1 cellular context compared by ENCODE assay signal in the genomic region with DNA sequence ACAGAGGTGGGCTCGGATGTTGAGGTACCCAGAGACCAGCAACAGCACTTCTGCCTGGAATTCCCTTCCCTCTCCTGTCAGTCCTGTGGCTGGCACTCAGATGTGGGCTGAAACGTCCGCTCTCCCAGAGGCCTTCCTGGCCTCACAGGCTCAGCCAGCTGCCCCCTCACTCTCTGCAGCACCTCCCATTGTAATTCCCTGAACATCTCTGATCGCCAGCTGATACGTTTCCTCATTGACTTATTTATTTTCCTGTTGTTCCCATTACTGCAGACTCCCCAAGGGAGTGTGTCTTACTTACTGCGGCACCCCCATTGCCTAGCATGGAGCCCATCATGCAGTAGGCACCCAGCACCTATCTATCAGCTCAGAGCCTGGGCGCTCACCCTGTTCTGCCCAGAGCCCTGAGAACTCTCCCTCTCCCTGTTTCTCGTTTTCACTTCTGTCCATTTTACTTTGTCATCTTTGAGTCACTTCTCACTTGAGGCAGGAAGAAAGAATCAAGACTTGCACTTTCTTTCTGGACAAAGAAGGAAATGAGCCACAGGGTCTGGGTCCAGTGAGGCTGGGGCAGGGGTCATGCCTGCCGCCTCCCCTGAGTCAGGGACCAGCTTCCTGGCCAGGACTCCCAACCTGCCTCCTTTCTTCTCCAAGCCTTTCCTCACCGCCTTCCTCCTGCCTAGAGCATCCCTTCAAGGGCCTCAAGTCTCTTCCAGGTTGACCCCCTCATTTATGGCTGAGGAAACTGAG.
TF ChIP-seq lines count a peak whose summit lies in the region.

No MANE protein-coding gene starts in this region.

TF ChIP-seq in liver, 16 proteins besides CTCF, POLR2A, EP300 and RAD21:
- TF ChIP-seq HNF4G (IDR thresholded peaks at IDR 0.05) = no peak
- TF ChIP-seq FOXA1 (IDR thresholded peaks at IDR 0.05) = no peak
- no peak for TF ChIP-seq RXRA (IDR thresholded peaks at IDR 0.05)
- TF ChIP-seq FOXA2 (IDR thresholded peaks at IDR 0.05) = no peak
- TF ChIP-seq, protein P1, sequence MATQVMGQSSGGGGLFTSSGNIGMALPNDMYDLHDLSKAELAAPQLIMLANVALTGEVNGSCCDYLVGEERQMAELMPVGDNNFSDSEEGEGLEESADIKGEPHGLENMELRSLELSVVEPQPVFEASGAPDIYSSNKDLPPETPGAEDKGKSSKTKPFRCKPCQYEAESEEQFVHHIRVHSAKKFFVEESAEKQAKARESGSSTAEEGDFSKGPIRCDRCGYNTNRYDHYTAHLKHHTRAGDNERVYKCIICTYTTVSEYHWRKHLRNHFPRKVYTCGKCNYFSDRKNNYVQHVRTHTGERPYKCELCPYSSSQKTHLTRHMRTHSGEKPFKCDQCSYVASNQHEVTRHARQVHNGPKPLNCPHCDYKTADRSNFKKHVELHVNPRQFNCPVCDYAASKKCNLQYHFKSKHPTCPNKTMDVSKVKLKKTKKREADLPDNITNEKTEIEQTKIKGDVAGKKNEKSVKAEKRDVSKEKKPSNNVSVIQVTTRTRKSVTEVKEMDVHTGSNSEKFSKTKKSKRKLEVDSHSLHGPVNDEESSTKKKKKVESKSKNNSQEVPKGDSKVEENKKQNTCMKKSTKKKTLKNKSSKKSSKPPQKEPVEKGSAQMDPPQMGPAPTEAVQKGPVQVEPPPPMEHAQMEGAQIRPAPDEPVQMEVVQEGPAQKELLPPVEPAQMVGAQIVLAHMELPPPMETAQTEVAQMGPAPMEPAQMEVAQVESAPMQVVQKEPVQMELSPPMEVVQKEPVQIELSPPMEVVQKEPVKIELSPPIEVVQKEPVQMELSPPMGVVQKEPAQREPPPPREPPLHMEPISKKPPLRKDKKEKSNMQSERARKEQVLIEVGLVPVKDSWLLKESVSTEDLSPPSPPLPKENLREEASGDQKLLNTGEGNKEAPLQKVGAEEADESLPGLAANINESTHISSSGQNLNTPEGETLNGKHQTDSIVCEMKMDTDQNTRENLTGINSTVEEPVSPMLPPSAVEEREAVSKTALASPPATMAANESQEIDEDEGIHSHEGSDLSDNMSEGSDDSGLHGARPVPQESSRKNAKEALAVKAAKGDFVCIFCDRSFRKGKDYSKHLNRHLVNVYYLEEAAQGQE (IDR thresholded peaks at IDR 0.05) = no peak
- no peak for TF ChIP-seq JUND (IDR thresholded peaks at IDR 0.05)
- no peak for TF ChIP-seq HNF4A (conservative IDR thresholded peaks at IDR 0.05)
- TF ChIP-seq SP1 (IDR thresholded peaks at IDR 0.05) = no peak
- no peak for TF ChIP-seq TAF1 (conservative IDR thresholded peaks at IDR 0.05)
- TF ChIP-seq, protein P2, sequence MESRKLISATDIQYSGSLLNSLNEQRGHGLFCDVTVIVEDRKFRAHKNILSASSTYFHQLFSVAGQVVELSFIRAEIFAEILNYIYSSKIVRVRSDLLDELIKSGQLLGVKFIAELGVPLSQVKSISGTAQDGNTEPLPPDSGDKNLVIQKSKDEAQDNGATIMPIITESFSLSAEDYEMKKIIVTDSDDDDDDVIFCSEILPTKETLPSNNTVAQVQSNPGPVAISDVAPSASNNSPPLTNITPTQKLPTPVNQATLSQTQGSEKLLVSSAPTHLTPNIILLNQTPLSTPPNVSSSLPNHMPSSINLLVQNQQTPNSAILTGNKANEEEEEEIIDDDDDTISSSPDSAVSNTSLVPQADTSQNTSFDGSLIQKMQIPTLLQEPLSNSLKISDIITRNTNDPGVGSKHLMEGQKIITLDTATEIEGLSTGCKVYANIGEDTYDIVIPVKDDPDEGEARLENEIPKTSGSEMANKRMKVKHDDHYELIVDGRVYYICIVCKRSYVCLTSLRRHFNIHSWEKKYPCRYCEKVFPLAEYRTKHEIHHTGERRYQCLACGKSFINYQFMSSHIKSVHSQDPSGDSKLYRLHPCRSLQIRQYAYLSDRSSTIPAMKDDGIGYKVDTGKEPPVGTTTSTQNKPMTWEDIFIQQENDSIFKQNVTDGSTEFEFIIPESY (IDR thresholded peaks at IDR 0.05) = no peak
- no peak for TF ChIP-seq YY1 (IDR thresholded peaks at IDR 0.05)
- TF ChIP-seq EGR1 (IDR thresholded peaks at IDR 0.05; ENCODE audit: low read depth in 2 of 2) = no peak
- TF ChIP-seq GABPA (IDR thresholded peaks at IDR 0.05 in 1 of 2, conservative IDR thresholded peaks at IDR 0.05 in 1 of 2) = no peak
- no peak for TF ChIP-seq NR2F2 (IDR thresholded peaks at IDR 0.05)
- TF ChIP-seq, protein P3, sequence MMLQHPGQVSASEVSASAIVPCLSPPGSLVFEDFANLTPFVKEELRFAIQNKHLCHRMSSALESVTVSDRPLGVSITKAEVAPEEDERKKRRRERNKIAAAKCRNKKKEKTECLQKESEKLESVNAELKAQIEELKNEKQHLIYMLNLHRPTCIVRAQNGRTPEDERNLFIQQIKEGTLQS (IDR thresholded peaks at IDR 0.05) = no peak
